In genomic region chr13:98173431-98173921, GRCh38 we compare ENCODE assay signal across 1 cellular context.
TF ChIP-seq lines count a peak whose summit lies in the region.

No MANE protein-coding gene starts in this region.

TF ChIP-seq in HepG2, 621 proteins besides CTCF, POLR2A, EP300 and RAD21 (continued from another document and continues in another):
- TF ChIP-seq AHDC1 (CRISPR knock-in tag; IDR thresholded peaks at IDR 0.05; ENCODE audit: borderline replicate concordance) (peak; percentile 70; the same call in 1 of the 2 replicates), PHF5A (CRISPR knock-in tag; IDR thresholded peaks at IDR 0.05; ENCODE audit: low read depth, unreplicated experiment) (peak; percentile 44), ZBTB37 (CRISPR knock-in tag; IDR thresholded peaks at IDR 0.05) (peak; percentile 86), ZNF713 (CRISPR knock-in tag; IDR thresholded peaks at IDR 0.05) (no peak), ZMYM3 (CRISPR knock-in tag; IDR thresholded peaks at IDR 0.05) (no peak), UBTF (CRISPR knock-in tag; IDR thresholded peaks at IDR 0.05) (peak; percentile 52), ZNF672 (CRISPR knock-in tag; IDR thresholded peaks at IDR 0.05) (no peak), ZBTB10 (CRISPR knock-in tag; IDR thresholded peaks at IDR 0.05; ENCODE audit: borderline replicate concordance) (no peak), TGIF2 (CRISPR knock-in tag; IDR thresholded peaks at IDR 0.05) (peak; percentile 66; the same call in 1 of the 2 replicates), ZNF382 (CRISPR knock-in tag; IDR thresholded peaks at IDR 0.05; ENCODE audit: borderline replicate concordance) (no peak), DPF2 (CRISPR knock-in tag; IDR thresholded peaks at IDR 0.05; ENCODE audit: borderline replicate concordance, low read depth) (peak; percentile 59; the same call in 1 of the 2 replicates), ZNF136 (CRISPR knock-in tag; IDR thresholded peaks at IDR 0.05; ENCODE audit: low read depth) (peak; percentile 26; the same call in 1 of the 2 replicates), ZNF329 (CRISPR knock-in tag; IDR thresholded peaks at IDR 0.05; ENCODE audit: low read depth) (no peak), ZNF275 (CRISPR knock-in tag; IDR thresholded peaks at IDR 0.05; ENCODE audit: borderline replicate concordance) (no peak), TCF7L2 (IDR thresholded peaks at IDR 0.05; ENCODE audit: low read depth, low read length) (no peak), CENPT (CRISPR knock-in tag; IDR thresholded peaks at IDR 0.05; ENCODE audit: low read depth) (no peak), ZFP41 (CRISPR knock-in tag; IDR thresholded peaks at IDR 0.05; ENCODE audit: borderline replicate concordance) (no peak), THRA (CRISPR knock-in tag; IDR thresholded peaks at IDR 0.05; ENCODE audit: borderline replicate concordance) (peak; percentile 63; the same call in 1 of the 2 replicates), ZMYM2 (CRISPR knock-in tag; IDR thresholded peaks at IDR 0.05) (0 out of 2 replicates have a peak, but pooled peaks have one; percentile 62), SMYD3 (CRISPR knock-in tag; IDR thresholded peaks at IDR 0.05) (peak; percentile 91; the same call in 1 of the 2 replicates), HINFP (CRISPR knock-in tag; IDR thresholded peaks at IDR 0.05; ENCODE audit: low read depth) (no peak), ZNF33B (CRISPR knock-in tag; IDR thresholded peaks at IDR 0.05) (no peak), RBM39 (IDR thresholded peaks at IDR 0.05; ENCODE audit: low read depth, low read length, poor library complexity, severe bottlenecking) (no peak), HMG20A (CRISPR knock-in tag; IDR thresholded peaks at IDR 0.05; ENCODE audit: borderline replicate concordance) (peak; percentile 95; the same call in 1 of the 2 replicates), E2F2 (CRISPR knock-in tag; IDR thresholded peaks at IDR 0.05; ENCODE audit: borderline replicate concordance) (no peak), CEBPG (CRISPR knock-in tag; IDR thresholded peaks at IDR 0.05) (peak; percentile 95), ZNF142 (CRISPR knock-in tag; IDR thresholded peaks at IDR 0.05) (no peak), ZFP36L1 (CRISPR knock-in tag; IDR thresholded peaks at IDR 0.05) (no peak), ZNF331 (CRISPR knock-in tag; IDR thresholded peaks at IDR 0.05) (peak; percentile 49; the same call in 1 of the 2 replicates), ZC3H4 (CRISPR knock-in tag; IDR thresholded peaks at IDR 0.05; ENCODE audit: borderline replicate concordance) (no peak), ARID2 (CRISPR knock-in tag; IDR thresholded peaks at IDR 0.05; ENCODE audit: borderline replicate concordance) (0 out of 2 replicates have a peak, but pooled peaks have one; percentile 73)
